In the genomic region with DNA sequence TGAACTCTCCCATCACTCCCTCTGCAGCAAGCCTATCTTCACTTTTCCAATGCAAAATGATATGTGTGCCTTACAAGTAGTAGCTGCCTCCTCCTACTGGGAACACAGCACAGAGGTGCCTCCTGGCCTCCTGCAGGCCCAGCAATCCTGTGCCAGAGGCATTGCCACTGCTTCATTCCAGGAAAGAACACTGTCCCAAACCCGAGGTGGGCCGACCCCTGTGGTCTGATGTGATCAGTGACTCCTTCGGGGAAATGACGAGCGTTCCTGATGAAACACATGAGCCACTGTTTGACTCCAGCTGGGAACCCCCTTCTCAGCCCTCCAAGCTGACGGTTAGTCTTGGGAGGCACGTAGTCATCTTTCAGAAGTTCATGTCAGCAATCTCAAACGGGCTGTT, we compare ENCODE assay signal across 11 cellular contexts. TPM values are rescaled to one million over a fixed set of nuclear protein-coding genes. Genes with fewer than 3 reads are reported as not detected.
DNase-seq lines count a peak whose midpoint lies in the region; ATAC-seq and TF ChIP-seq lines count a peak whose summit lies in the region.
"Had no signal": no experiment of that assay in that cellular context is flagged by ENCODE, and none has a peak within 500 bp of the region (broad histone marks: within the 10 kb centered on the region; RNA-seq: fewer than 3 reads in every experiment).

No MANE protein-coding gene starts in this region.

- intact Hi-C loops in left ventricle myocardium inferior (cut with micrococcal nuclease) (no loop called here), Right ventricle myocardium superior (cut with DNase I) (no loop called here)
- intact Hi-C loops in activated T-helper 1 cell treated with anti-CD3 and anti-CD28 coated beads, Interleukin-12 subunit alpha, Interleukin-12 subunit beta, Interleukin-2, Interleukin-4 antibody, amounts not matched to agents 30 ng/mL and 10 ng/mL and 1 ng/mL, durations not matched to agents 14 hours and 24 hours and 36 hours (cut with micrococcal nuclease): loop anchor here (2.0 kb wide), 1 partner anchor 19 kb away; the partner anchor contains the start of gene PSMC1

- no peak overlapping the region for H2BK5ac ChIP-seq in neuronal stem cell (ENCODE audit: low read length)

- no peak overlapping the region for H2AK5ac ChIP-seq in neuronal stem cell (ENCODE audit: low read depth, low read length)

- no peak overlapping the region for H3K14ac ChIP-seq in neuronal stem cell (ENCODE audit: low read length)

- peaks cover 74% of the 10 kb centered on the region for H3K36me3 ChIP-seq in left ventricle myocardium inferior
- H3K36me3 ChIP-seq in subcutaneous abdominal adipose tissue (ENCODE audit: control insufficient read depth in 5 of 5, insufficient read depth in 5 of 5, low read length in 5 of 5): peaks cover 11 to 89% (median 63%) of the 10 kb centered on the region in 5 donors
- peaks cover 29 to 92% of the 10 kb centered on the region in 2 donors for H3K36me3 ChIP-seq in neuronal stem cell (replicated peaks in 1 of 2; ENCODE audit: control insufficient read depth in 2 of 2, insufficient read depth in 2 of 2, low read length in 2 of 2)

- H3K79me1 ChIP-seq in neuronal stem cell (ENCODE audit: low read depth, low read length): no peaks in the 10 kb centered on the region

- H2BK15ac ChIP-seq in neuronal stem cell (ENCODE audit: low read length): no peak overlapping the region

- H2AFZ ChIP-seq in neuronal stem cell (ENCODE audit: low read length): no peak overlapping the region

- no peaks in the 10 kb centered on the region for H3K27me3 Mint-ChIP-seq in activated T-helper 1 cell treated with anti-CD3 and anti-CD28 coated beads, Interleukin-12 subunit alpha, Interleukin-12 subunit beta, Interleukin-2, Interleukin-4 antibody, amounts not matched to agents 30 ng/mL and 10 ng/mL and 1 ng/mL, durations not matched to agents 14 hours and 24 hours and 36 hours (ENCODE audit: insufficient read depth)
- H3K27me3 Mint-ChIP-seq: memory B cell had no signal

- H2BK12ac ChIP-seq in neuronal stem cell (ENCODE audit: low read length): no peak overlapping the region

- DNase-seq in left ventricle myocardium inferior: no peak
- DNase-seq in Right ventricle myocardium superior: no peak
- DNase-seq in activated T-helper 1 cell treated with anti-CD3 and anti-CD28 coated beads, Interleukin-12 subunit alpha, Interleukin-12 subunit beta, Interleukin-2, Interleukin-4 antibody, amounts not matched to agents 30 ng/mL and 10 ng/mL and 1 ng/mL, durations not matched to agents 14 hours and 24 hours and 36 hours (ENCODE audit: low spot score): no peak
- peak; percentile 8 for DNase-seq in fibroblast of the aortic adventitia (ENCODE audit: low read depth)
- no peak for DNase-seq in SIG-M5 (lab: John Stamatoyannopoulos, UW)
- DNase-seq in NCI-H1436 (lab: John Stamatoyannopoulos, UW): no peak
- DNase-seq in neuronal stem cell (ENCODE audit: low spot score): no peak
- DNase-seq: central memory CD4-positive, alpha-beta T cell; NCI-H1930 had no signal

- TF ChIP-seq CTCF in left ventricle myocardium inferior (IDR thresholded peaks at IDR 0.05; ENCODE audit: borderline replicate concordance): no peak
- TF ChIP-seq CTCF in fibroblast of the aortic adventitia (IDR thresholded peaks at IDR 0.05; ENCODE audit: insufficient read depth, low read length): no peak

- no peaks in the 10 kb centered on the region for H3K9me3 Mint-ChIP-seq in activated T-helper 1 cell treated with anti-CD3 and anti-CD28 coated beads, Interleukin-12 subunit alpha, Interleukin-12 subunit beta, Interleukin-2, Interleukin-4 antibody, amounts not matched to agents 30 ng/mL and 10 ng/mL and 1 ng/mL, durations not matched to agents 14 hours and 24 hours and 36 hours
- H3K9me3 Mint-ChIP-seq: memory B cell had no signal

- H3K27ac ChIP-seq in left ventricle myocardium inferior (replicated peaks) (peak overlapping the region; percentile 67), subcutaneous abdominal adipose tissue (ENCODE audit: low read depth, low read length) (peak overlapping the region; percentile 17), neuronal stem cell (replicated peaks; ENCODE audit: low read length) (no peak overlapping the region)

- H3K9me3 ChIP-seq in left ventricle myocardium inferior (replicated peaks) (no peaks in the 10 kb centered on the region), subcutaneous abdominal adipose tissue (ENCODE audit: control insufficient read depth in 5 of 5, low read length in 5 of 5) (no peaks in the 10 kb centered on the region), neuronal stem cell (replicated peaks in 1 of 2; ENCODE audit: control insufficient read depth in 2 of 2, insufficient read depth in 1 of 2, low read depth in 1 of 2, low read length in 2 of 2) (no peaks in the 10 kb centered on the region)

- H3K9ac ChIP-seq in subcutaneous abdominal adipose tissue (ENCODE audit: low read length in 5 of 5): no peak overlapping the region
- H3K9ac ChIP-seq in neuronal stem cell (ENCODE audit: low read depth, low read length, poor library complexity): no peak overlapping the region

- H3K27ac Mint-ChIP-seq in activated T-helper 1 cell treated with anti-CD3 and anti-CD28 coated beads, Interleukin-12 subunit alpha, Interleukin-12 subunit beta, Interleukin-2, Interleukin-4 antibody, amounts not matched to agents 30 ng/mL and 10 ng/mL and 1 ng/mL, durations not matched to agents 14 hours and 24 hours and 36 hours: peak overlapping the region; percentile 79

- ATAC-seq in Right ventricle myocardium superior (ENCODE audit: poor library complexity): no peak

- peaks cover 27% of the 10 kb centered on the region for H3K4me1 Mint-ChIP-seq in activated T-helper 1 cell treated with anti-CD3 and anti-CD28 coated beads, Interleukin-12 subunit alpha, Interleukin-12 subunit beta, Interleukin-2, Interleukin-4 antibody, amounts not matched to agents 30 ng/mL and 10 ng/mL and 1 ng/mL, durations not matched to agents 14 hours and 24 hours and 36 hours (ENCODE audit: low read depth)
- H3K4me1 Mint-ChIP-seq: memory B cell had no signal

- no CpG with 5 or more reads among the region's 8 CpGs for WGBS in neuronal stem cell (ENCODE audit: extremely low coverage in 2 of 2, insufficient read length in 2 of 2, insufficient replicate concordance in 1 of 2), 2 donors

- H3K27me3 ChIP-seq in left ventricle myocardium inferior (ENCODE audit: low read depth): no peaks in the 10 kb centered on the region
- H3K27me3 ChIP-seq in subcutaneous abdominal adipose tissue (ENCODE audit: control insufficient read depth in 5 of 5, insufficient read depth in 4 of 5, low read length in 5 of 5): no peaks in the 10 kb centered on the region
- no peaks in the 10 kb centered on the region for H3K27me3 ChIP-seq in neuronal stem cell (ENCODE audit: control insufficient read depth in 3 of 3, insufficient read depth in 3 of 3, low read depth in 1 of 3, low read length in 3 of 3)

- H4K8ac ChIP-seq in neuronal stem cell (ENCODE audit: low read depth, low read length): no peak overlapping the region

- no peak overlapping the region for H3K4me2 ChIP-seq in neuronal stem cell (ENCODE audit: insufficient read depth, low read length, poor library complexity, severe bottlenecking)

- no peak overlapping the region for H2BK120ac ChIP-seq in neuronal stem cell (ENCODE audit: low read depth, low read length)

- no peak overlapping the region for H3K4ac ChIP-seq in neuronal stem cell (ENCODE audit: low read length)

- peaks cover 23% of the 10 kb centered on the region for H3K36me3 Mint-ChIP-seq in activated T-helper 1 cell treated with anti-CD3 and anti-CD28 coated beads, Interleukin-12 subunit alpha, Interleukin-12 subunit beta, Interleukin-2, Interleukin-4 antibody, amounts not matched to agents 30 ng/mL and 10 ng/mL and 1 ng/mL, durations not matched to agents 14 hours and 24 hours and 36 hours (ENCODE audit: low read depth)

- no peak overlapping the region for H3K4me3 ChIP-seq in left ventricle myocardium inferior
- no peak overlapping the region for H3K4me3 ChIP-seq in fibroblast of the aortic adventitia (ENCODE audit: low read depth, low read length)
- H3K4me3 ChIP-seq in subcutaneous abdominal adipose tissue (ENCODE audit: low read depth in 1 of 5, low read length in 5 of 5): no peak overlapping the region
- H3K4me3 ChIP-seq in neuronal stem cell (ENCODE audit: low read length in 2 of 2): no peak overlapping the region

- no peak overlapping the region for H3K18ac ChIP-seq in neuronal stem cell (ENCODE audit: low read length)

- H3K4me1 ChIP-seq in left ventricle myocardium inferior: peaks cover 37% of the 10 kb centered on the region
- peaks cover 0 to 25% (median 21%) of the 10 kb centered on the region in 5 donors for H3K4me1 ChIP-seq in subcutaneous abdominal adipose tissue (ENCODE audit: control insufficient read depth in 5 of 5, insufficient read depth in 5 of 5, low read length in 5 of 5)
- H3K4me1 ChIP-seq in neuronal stem cell (ENCODE audit: control insufficient read depth in 2 of 2, insufficient read depth in 1 of 2, low read depth in 1 of 2, low read length in 2 of 2): no peaks in the 10 kb centered on the region

- H4K91ac ChIP-seq in neuronal stem cell (ENCODE audit: low read depth, low read length, poor library complexity): no peak overlapping the region

- H3K4me3 Mint-ChIP-seq in activated T-helper 1 cell treated with anti-CD3 and anti-CD28 coated beads, Interleukin-12 subunit alpha, Interleukin-12 subunit beta, Interleukin-2, Interleukin-4 antibody, amounts not matched to agents 30 ng/mL and 10 ng/mL and 1 ng/mL, durations not matched to agents 14 hours and 24 hours and 36 hours: peak overlapping the region; percentile 49
- H3K4me3 Mint-ChIP-seq: memory B cell had no signal

- no peak overlapping the region for H3K23ac ChIP-seq in neuronal stem cell (ENCODE audit: low read depth, low read length, poor library complexity)

RNA-seq across cellular contexts. Expression of gene PSMC1, which starts 19.5 kb away (rescaled TPM):
- 121 TPM for total RNA-seq in left ventricle myocardium inferior
- 132 TPM for total RNA-seq in Right ventricle myocardium superior
- total RNA-seq in activated T-helper 1 cell treated with anti-CD3 and anti-CD28 coated beads, Interleukin-12 subunit alpha, Interleukin-12 subunit beta, Interleukin-2, Interleukin-4 antibody, amounts not matched to agents 30 ng/mL and 10 ng/mL and 1 ng/mL, durations not matched to agents 14 hours and 24 hours and 36 hours: 171 and 176 TPM in 2 replicates
- 120 and 154 TPM in 2 replicates for total RNA-seq in fibroblast of the aortic adventitia (ENCODE audit: low replicate concordance)
- 92.1 TPM for polyA plus RNA-seq in neuronal stem cell (2013, experiment 1 of 2)
- polyA plus RNA-seq in neuronal stem cell (2013, experiment 2 of 2): 94.7 TPM

RNA-seq across cellular contexts. Expression of gene NRDE2, which starts 55.9 kb away (rescaled TPM):
- total RNA-seq in left ventricle myocardium inferior: 10.5 TPM
- total RNA-seq in Right ventricle myocardium superior: 9.5 TPM
- total RNA-seq in activated T-helper 1 cell treated with anti-CD3 and anti-CD28 coated beads, Interleukin-12 subunit alpha, Interleukin-12 subunit beta, Interleukin-2, Interleukin-4 antibody, amounts not matched to agents 30 ng/mL and 10 ng/mL and 1 ng/mL, durations not matched to agents 14 hours and 24 hours and 36 hours: 22.9 and 24.4 TPM in 2 replicates
- 11.2 and 21.0 TPM in 2 replicates for total RNA-seq in fibroblast of the aortic adventitia (ENCODE audit: low replicate concordance)
- polyA plus RNA-seq in neuronal stem cell (2013, experiment 1 of 2): 7.0 TPM
- 7.1 TPM for polyA plus RNA-seq in neuronal stem cell (2013, experiment 2 of 2)
